In genomic region chr19:33501957-33502356, GRCh38 we compare ENCODE assay signal across 14 cellular contexts.
"Had no signal": no experiment of that assay in that cellular context is flagged by ENCODE, and none has a peak within 500 bp of the region (broad histone marks: within the 10 kb centered on the region; RNA-seq: fewer than 3 reads in every experiment).

No MANE protein-coding gene starts in this region.

- DNase-seq: activated CD4-positive, alpha-beta T cell treated with anti-CD3 and anti-CD28 coated beads for 48 hours; activated CD8-positive, alpha-beta memory T cell treated with anti-CD3 and anti-CD28 coated beads, Interleukin-2, amount 50 U/mL, for 48 hours; activated gamma-delta T cell treated with Interleukin-2 at 50 U/mL for 16 hours; activated naive CD8-positive, alpha-beta T cell treated with anti-CD3 and anti-CD28 coated beads, Interleukin-2, amount 10 ng/mL, durations not matched to agents 7 days and 5 days; activated T-cell treated with anti-CD3 and anti-CD28 coated beads, Interleukin-2, amount 50 U/mL, for 72 hours; left ventricle myocardium inferior; mesendoderm; stimulated activated CD4-positive, alpha-beta T cell treated with anti-CD3 and anti-CD28 coated beads, Interleukin-12 subunit alpha, Interleukin-12 subunit beta, amount 100 ng/mL, for 4 hours; stimulated activated CD4-positive, alpha-beta T cell treated with anti-CD3 and anti-CD28 coated beads, Interleukin-2, amount 100 ng/mL, for 24 hours; thyroid gland had no signal

- H3K9me3 Mint-ChIP-seq: natural killer cell treated with Interleukin-12 subunit alpha and Interleukin-12 subunit beta and Interleukin-15 and Interleukin-18, amount 100 ng/mL, for 72 hours; T-helper 1 cell treated with Interleukin-12 subunit alpha and Interleukin-12 subunit beta and Interleukin-4 antibody, amounts not matched to agents 30 μg/mL and 1 μg/mL, for 36 hours; WTC11 had no signal

- H3K27me3 Mint-ChIP-seq: activated naive CD8-positive, alpha-beta T cell treated with anti-CD3 and anti-CD28 coated beads, Interleukin-2, amount 10 ng/mL, durations not matched to agents 7 days and 5 days; natural killer cell treated with Interleukin-12 subunit alpha and Interleukin-12 subunit beta and Interleukin-15 and Interleukin-18, amount 100 ng/mL, for 72 hours had no signal

- H3K27me3 ChIP-seq: hepatocyte, thyroid gland had no signal

- H3K27ac ChIP-seq: hepatocyte, left ventricle myocardium inferior, thyroid gland had no signal

- H3K36me3 Mint-ChIP-seq: natural killer cell treated with Interleukin-12 subunit alpha and Interleukin-12 subunit beta and Interleukin-15 and Interleukin-18, amount 100 ng/mL, for 72 hours; WTC11 had no signal

- H3K9me3 ChIP-seq: left ventricle myocardium inferior, thyroid gland had no signal

- H3K4me1 ChIP-seq: thyroid gland had no signal

- ATAC-seq: activated T-cell treated with anti-CD3 and anti-CD28 coated beads, Interleukin-2, amount 50 U/mL, for 72 hours; natural killer cell treated with Interleukin-12 subunit alpha and Interleukin-12 subunit beta and Interleukin-15 and Interleukin-18, amount 100 ng/mL, for 72 hours; WTC11 had no signal

- H3K4me3 ChIP-seq: hepatocyte, left ventricle myocardium inferior, thyroid gland had no signal

- H3K27ac Mint-ChIP-seq: activated naive CD8-positive, alpha-beta T cell treated with anti-CD3 and anti-CD28 coated beads, Interleukin-2, amount 10 ng/mL, durations not matched to agents 7 days and 5 days; activated T-cell treated with anti-CD3 and anti-CD28 coated beads, Interleukin-2, amount 50 U/mL, for 72 hours; natural killer cell treated with Interleukin-12 subunit alpha and Interleukin-12 subunit beta and Interleukin-15 and Interleukin-18, amount 100 ng/mL, for 72 hours; T-helper 1 cell treated with Interleukin-12 subunit alpha and Interleukin-12 subunit beta and Interleukin-4 antibody, amounts not matched to agents 30 μg/mL and 1 μg/mL, for 36 hours; WTC11 had no signal

- H3K4me3 Mint-ChIP-seq: activated naive CD8-positive, alpha-beta T cell treated with anti-CD3 and anti-CD28 coated beads, Interleukin-2, amount 10 ng/mL, durations not matched to agents 7 days and 5 days; activated T-cell treated with anti-CD3 and anti-CD28 coated beads, Interleukin-2, amount 50 U/mL, for 72 hours; natural killer cell treated with Interleukin-12 subunit alpha and Interleukin-12 subunit beta and Interleukin-15 and Interleukin-18, amount 100 ng/mL, for 72 hours; T-helper 1 cell treated with Interleukin-12 subunit alpha and Interleukin-12 subunit beta and Interleukin-4 antibody, amounts not matched to agents 30 μg/mL and 1 μg/mL, for 36 hours; WTC11 had no signal
